ENCODE assay signal across 19 cellular contexts in the genomic region with DNA sequence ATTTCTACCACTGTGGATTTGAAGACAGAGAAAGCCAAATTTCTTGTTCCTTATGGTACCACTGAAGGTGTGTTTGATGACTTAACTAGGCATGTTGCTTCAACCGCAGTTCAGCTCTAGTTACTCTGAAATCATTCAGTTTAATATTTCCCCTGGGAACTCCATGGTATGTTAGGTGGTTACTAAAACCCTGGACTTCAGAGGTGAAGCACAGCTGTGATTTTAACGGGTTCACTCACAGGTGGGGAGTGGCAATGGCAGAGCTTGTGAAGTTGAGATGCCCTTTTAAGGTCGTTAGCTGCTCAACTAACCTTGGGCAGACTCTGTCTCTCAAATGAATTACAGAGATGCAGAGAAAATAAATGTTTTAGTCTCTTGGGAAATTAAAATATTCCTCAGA.
DNase-seq lines count a peak whose midpoint lies in the region; ATAC-seq, FAIRE-seq and TF ChIP-seq lines count a peak whose summit lies in the region.
"Had no signal": no experiment of that assay in that cellular context is flagged by ENCODE, and none has a peak within 500 bp of the region (broad histone marks: within the 10 kb centered on the region; RNA-seq: fewer than 3 reads in every experiment).

No MANE protein-coding gene starts in this region.

- H3K4me3 ChIP-seq in GM12878 = no peak overlapping the region
- no peak overlapping the region for H3K4me3 ChIP-seq in pancreas
- H3K4me3 ChIP-seq: SJSA1 had no signal

- H4K20me1 ChIP-seq in H9 (ENCODE audit: control insufficient read depth, insufficient read depth, insufficient read length) = no peaks in the 10 kb centered on the region
- no peaks in the 10 kb centered on the region for H4K20me1 ChIP-seq in GM12878 (ENCODE audit: control insufficient read depth, insufficient read depth)

- no TSS peak for BruUV-seq in GM12878 (replicated peaks; lab: Mats Ljungman, UMichigan)

- DNase-seq in NCI-H1092 treated with DMSO at 0.1 percent for 48 hours (lab: John Stamatoyannopoulos, UW) = peak; percentile 28
- DNase-seq in NCI-H1092 (lab: John Stamatoyannopoulos, UW) = no peak
- no peak for DNase-seq in H9
- no peak for DNase-seq in GM12878 (ENCODE audit: low read depth, low spot score)
- no peak for DNase-seq in pancreas
- DNase-seq in NOMO-1 treated with DMSO at 0.1 percent for 48 hours (lab: John Stamatoyannopoulos, UW; ENCODE audit: unreplicated experiment) = no peak
- DNase-seq in DMS53 (lab: John Stamatoyannopoulos, UW) = no peak
- no peak for DNase-seq in stimulated activated naive CD4-positive, alpha-beta T cell (lab: John Stamatoyannopoulos, UW)
- DNase-seq: DMS79, NCI-H187, NCI-H2171 treated with DMSO at 0.1 percent for 48 hours, NCI-H510A, OCI-M1, RPMI8226 had no signal

- no peak overlapping the region for H3K4ac ChIP-seq in H9 (ENCODE audit: low read depth, low read length)

- H3K56ac ChIP-seq in H9 (ENCODE audit: insufficient read length, low read depth, low read length) = no peak overlapping the region

- no peak overlapping the region for H3K4me3 Mint-ChIP-seq in H9
- H3K4me3 Mint-ChIP-seq: IgD-negative memory B cell had no signal

- H2BK15ac ChIP-seq in H9 (ENCODE audit: low read depth, low read length) = no peak overlapping the region

- H2BK20ac ChIP-seq in H9 (ENCODE audit: low read depth, low read length, poor library complexity, severe bottlenecking) = peak overlapping the region; percentile 78

- H3T11ph ChIP-seq in H9 (ENCODE audit: low read length) = no peak overlapping the region

- no peak overlapping the region for H3K18ac ChIP-seq in H9 (ENCODE audit: insufficient read length, low read depth, low read length)

- H4K91ac ChIP-seq in H9 (ENCODE audit: insufficient read length, low read depth, low read length) = no peak overlapping the region

- no peaks in the 10 kb centered on the region for H3K36me3 ChIP-seq in GM12878 (ENCODE audit: control insufficient read depth in 2 of 2, insufficient read depth in 2 of 2, low read length in 1 of 2)
- no peaks in the 10 kb centered on the region for H3K36me3 ChIP-seq in pancreas
- H3K36me3 ChIP-seq: SJSA1 had no signal

- CTCF ChIA-PET in GM12878 (lab: Yijun Ruan, JAX) = interaction anchor here (1.0 to 2.5 kb wide), 11 partner anchors 10 to 69 kb away, joined by 3 to 11 read pairs (median 6); no protein-coding TSS in a partner anchor

- ATAC-seq in GM12878 (peak; percentile 79), pancreas (peak in 3 of 4 donors; percentile 20 to 44 (median 21))

- H3K4me2 ChIP-seq in H9 (ENCODE audit: insufficient read depth, insufficient read length, low read length) (no peak overlapping the region), GM12878 (ENCODE audit: control insufficient read depth, insufficient read depth) (no peak overlapping the region)

- H2AK5ac ChIP-seq in H9 (ENCODE audit: insufficient read length, low read length) = no peak overlapping the region

- H3K23me2 ChIP-seq in H9 (ENCODE audit: insufficient read length, low read depth, low read length, poor library complexity, severe bottlenecking) = no peaks in the 10 kb centered on the region

- H4K8ac ChIP-seq in H9 (replicated peaks; ENCODE audit: insufficient read length, low read depth, low read length) = no peak overlapping the region

- SMC1A ChIA-PET in GM12878 (lab: Charles Lee; ENCODE audit: uncharacterized antibody, unreplicated experiment) = interaction anchor here (0.8 to 15.7 kb wide), 27 partner anchors 10 to 167 kb away, joined by 3 to 222 read pairs (median 5); no protein-coding TSS in a partner anchor

- H2BK120ac ChIP-seq in H9 (ENCODE audit: low read depth, low read length, poor library complexity, severe bottlenecking) = no peak overlapping the region

- TF ChIP-seq POLR2A in GM12878 (IDR thresholded peaks at IDR 0.05; ENCODE audit: low read depth, low read length) = no peak

- H3K9me3 Mint-ChIP-seq in H9 = no peaks in the 10 kb centered on the region
- H3K9me3 Mint-ChIP-seq: IgD-negative memory B cell had no signal

- WGBS in H9 (ENCODE audit: extremely low coverage, insufficient read length, low lambda C conversion rate) = no CpG with 5 or more reads among the region's 3 CpGs
- WGBS in GM12878 (ENCODE audit: insufficient coverage, insufficient replicate concordance, low lambda C conversion rate, missing lambda C conversion rate) = 21% methylated on average over 3 of the region's 3 CpGs
- 55 to 56% methylated on average over 3 of the region's 3 CpGs for WGBS in pancreas, 2 donors

- no peak overlapping the region for H2BK5ac ChIP-seq in H9 (ENCODE audit: insufficient read length, low read length)

- TF ChIP-seq RAD21 in GM12878 (IDR thresholded peaks at IDR 0.05; ENCODE audit: insufficient read depth, low read depth, low read length) = no peak

- H2AFZ ChIP-seq in H9 (ENCODE audit: low read length) (no peak overlapping the region), GM12878 (ENCODE audit: control insufficient read depth, low read depth, low read length) (no peak overlapping the region)

- H3K36me3 Mint-ChIP-seq in H9 (ENCODE audit: insufficient read depth in 1 of 3, low read depth in 3 of 3) = no peaks in the 10 kb centered on the region
- H3K36me3 Mint-ChIP-seq: IgD-negative memory B cell had no signal

- no peak overlapping the region for H2BK12ac ChIP-seq in H9 (ENCODE audit: insufficient read length, low read depth, low read length)

- H3K4me1 ChIP-seq in H9 (ENCODE audit: insufficient read depth, low read length) = no peaks in the 10 kb centered on the region
- no peaks in the 10 kb centered on the region; the same call in 1 of the 2 replicates for H3K4me1 ChIP-seq in GM12878 (ENCODE audit: control insufficient read depth, insufficient read depth, low read length)
- H3K4me1 ChIP-seq in pancreas = peaks cover 3 to 18% (median 3%) of the 10 kb centered on the region in 3 donors
- H3K4me1 ChIP-seq: SJSA1 had no signal

- H3K9ac ChIP-seq in H9 (ENCODE audit: extremely low read depth, insufficient read length, low read length) (no peak overlapping the region), GM12878 (ENCODE audit: control insufficient read depth, insufficient read depth, low read length) (no peak overlapping the region)

- in situ Hi-C loops in GM12878 (cut with MboI) = no loop called here

- no peak for TF ChIP-seq CTCF in H9 (conservative IDR thresholded peaks at IDR 0.05)
- no peak for TF ChIP-seq CTCF in GM12878 (IDR thresholded peaks at IDR 0.05 in 2 of 3, conservative IDR thresholded peaks at IDR 0.05 in 1 of 3; ENCODE audit: control insufficient read depth in 2 of 3, extremely low read depth in 1 of 3, insufficient read depth in 1 of 3, low read depth in 3 of 3, low read length in 3 of 3)
- TF ChIP-seq CTCF in pancreas (IDR thresholded peaks at IDR 0.05) = no peak

- H3K27ac ChIP-seq in H9 (ENCODE audit: insufficient read length, low read depth, low read length) = no peak overlapping the region
- no peak overlapping the region for H3K27ac ChIP-seq in GM12878 (ENCODE audit: control insufficient read depth, insufficient read depth)
- H3K27ac ChIP-seq in pancreas = no peak overlapping the region
- H3K27ac ChIP-seq: C4-2B, SJSA1 had no signal

- no peak overlapping the region for H3K27ac Mint-ChIP-seq in H9
- H3K27ac Mint-ChIP-seq: IgD-negative memory B cell had no signal

- no peaks in the 10 kb centered on the region for H3K79me2 ChIP-seq in H9 (ENCODE audit: insufficient read depth, low read length)
- no peaks in the 10 kb centered on the region for H3K79me2 ChIP-seq in GM12878 (ENCODE audit: control insufficient read depth, insufficient read depth, low read length)

- POLR2A ChIA-PET in GM12878 (lab: Charles Lee) = interaction anchor here (1.0 to 1.8 kb wide), 4 partner anchors 10 to 37 kb away, joined by 3 to 7 read pairs (median 4); no protein-coding TSS in a partner anchor

- H3K14ac ChIP-seq in H9 (ENCODE audit: insufficient read depth, low read length) = no peak overlapping the region

- H3K27me3 Mint-ChIP-seq in H9 (ENCODE audit: low read depth) = no peaks in the 10 kb centered on the region

- no peaks in the 10 kb centered on the region for H3K27me3 ChIP-seq in H9 (ENCODE audit: insufficient read depth, low read length)
- H3K27me3 ChIP-seq in GM12878 (replicated peaks in 1 of 2; ENCODE audit: control insufficient read depth in 2 of 2, insufficient read depth in 2 of 2, low read length in 1 of 2) = no peaks in the 10 kb centered on the region
- H3K27me3 ChIP-seq in pancreas = no peaks in the 10 kb centered on the region
- H3K27me3 ChIP-seq: SJSA1 had no signal

- peaks cover 8 to 9% of the 10 kb centered on the region in 2 experiments for H3K4me1 Mint-ChIP-seq in H9
- H3K4me1 Mint-ChIP-seq: IgD-negative memory B cell had no signal

- no peaks in the 10 kb centered on the region for H3K9me3 ChIP-seq in H9 (ENCODE audit: control insufficient read depth, low read depth, low read length)
- no peaks in the 10 kb centered on the region; the same call in 2 of the 3 replicates for H3K9me3 ChIP-seq in GM12878 (replicated peaks; ENCODE audit: control insufficient read depth, insufficient read depth, low read length)
- no peaks in the 10 kb centered on the region for H3K9me3 ChIP-seq in pancreas
- H3K9me3 ChIP-seq: SJSA1 had no signal

- no peaks in the 10 kb centered on the region for H3K79me1 ChIP-seq in H9 (ENCODE audit: insufficient read depth, low read depth, low read length, poor library complexity, severe bottlenecking)

- FAIRE-seq in GM12878 (lab: Jason Lieb, UNC) (peak; percentile 65), pancreas (lab: Jason Lieb, UNC) (no peak)
- FAIRE-seq: GM12892, GM19239 had no signal

- intact Hi-C loops in GM12878 (cut with micrococcal nuclease; ENCODE audit: unreplicated experiment) = loop anchor here (2.0 kb wide), 1 partner anchor 36 kb away; no protein-coding TSS in a partner anchor
- intact Hi-C loops in pancreas (cut with DNase I) = loop anchor here in 1 of 3 donors (10.0 kb wide), 1 partner anchor 52 kb away; no protein-coding TSS in a partner anchor

- H3K23ac ChIP-seq in H9 (ENCODE audit: insufficient read length, low read depth, low read length) = no peak overlapping the region

- RAD21 ChIA-PET in GM12878 (lab: Charles Lee; ENCODE audit: unreplicated experiment) = interaction anchor here (1.0 to 17.0 kb wide), 13 partner anchors 16 to 215 kb away, joined by 3 to 223 read pairs (median 6); no protein-coding TSS in a partner anchor

- no peak overlapping the region for H4K5ac ChIP-seq in H9 (ENCODE audit: insufficient read length, low read depth, low read length)

- 0 out of 4 replicates have a peak, but pooled peaks of 1 of the 2 experiments have one; percentile 10 for TF ChIP-seq EP300 in GM12878 (IDR thresholded peaks at IDR 0.05; ENCODE audit: borderline replicate concordance in 1 of 2, control insufficient read depth in 1 of 2, low read depth in 2 of 2, low read length in 2 of 2)

TF ChIP-seq in GM12878, 131 proteins besides CTCF, POLR2A, EP300 and RAD21 (continues in another document):
- TF ChIP-seq FOXM1 (IDR thresholded peaks at IDR 0.05; ENCODE audit: low read depth, low read length) (0 out of 2 replicates have a peak, but pooled peaks have one; percentile 28), CHD1 (IDR thresholded peaks at IDR 0.05; ENCODE audit: low read depth, low read length) (no peak)
